Comparison of ENCODE assay signal across 18 cellular contexts in genomic region chr9:133448487-133448972, GRCh38. TPM values are rescaled to one million over a fixed set of nuclear protein-coding genes. Genes with fewer than 3 reads are reported as not detected.
DNase-seq lines count a peak whose midpoint lies in the region; ATAC-seq and TF ChIP-seq lines count a peak whose summit lies in the region.
"Had no signal": no experiment of that assay in that cellular context is flagged by ENCODE, and none has a peak within 500 bp of the region (broad histone marks: within the 10 kb centered on the region; RNA-seq: fewer than 3 reads in every experiment).

No MANE protein-coding gene starts in this region.

- no peaks in the 10 kb centered on the region for H3K4me1 Mint-ChIP-seq in progenitor cell of endocrine pancreas (ENCODE audit: low read depth)
- H3K4me1 Mint-ChIP-seq: CD4-positive, CD25-positive, alpha-beta regulatory T cell had no signal

- peak overlapping the region; percentile 20 for H3K27ac Mint-ChIP-seq in progenitor cell of endocrine pancreas
- H3K27ac Mint-ChIP-seq: B cell; CD4-positive, CD25-positive, alpha-beta regulatory T cell had no signal

- no peak for TF ChIP-seq CTCF in progenitor cell of endocrine pancreas (IDR thresholded peaks at IDR 0.05; ENCODE audit: unreplicated experiment)

- no peak overlapping the region for H3K4me3 Mint-ChIP-seq in progenitor cell of endocrine pancreas (ENCODE audit: low read depth)
- H3K4me3 Mint-ChIP-seq: B cell; CD4-positive, CD25-positive, alpha-beta regulatory T cell had no signal

- H3K36me3 Mint-ChIP-seq in progenitor cell of endocrine pancreas (ENCODE audit: insufficient read depth) = no peaks in the 10 kb centered on the region
- H3K36me3 Mint-ChIP-seq: CD4-positive, CD25-positive, alpha-beta regulatory T cell had no signal

- no peaks in the 10 kb centered on the region for H3K9me3 Mint-ChIP-seq in progenitor cell of endocrine pancreas (ENCODE audit: low read depth)
- H3K9me3 Mint-ChIP-seq: CD4-positive, CD25-positive, alpha-beta regulatory T cell had no signal

- ATAC-seq in SK-N-SH treated with all-trans-retinoic acid at 6 μM for 48 hours (peak; percentile 33; the same call in 2 of the 3 replicates), left lobe of liver (peak; percentile 95), GM18870 (IDR thresholded peaks at IDR 0.05; ENCODE audit: unreplicated experiment) (no peak)
- ATAC-seq: PC-3 had no signal

- DNase-seq in M059J (ENCODE audit: low read depth) (peak; percentile 22), left lobe of liver (ENCODE audit: low spot score) (peak; percentile 92), progenitor cell of endocrine pancreas (ENCODE audit: low spot score, unreplicated experiment) (no peak), Ammon's horn (ENCODE audit: low spot score) (no peak), activated gamma-delta T cell treated with Interleukin-2 at 50 U/mL for 16 hours (no peak)
- no peak for DNase-seq in activated naive CD4-positive, alpha-beta T cell treated with anti-CD3 and anti-CD28 coated beads, Interleukin-2, amount 50 U/mL, for 16 hours
- DNase-seq: ACHN; CD4-positive, CD25-positive, alpha-beta regulatory T cell; COR-L47; NCI-H1092 treated with DMSO at 0.1 percent for 48 hours; NCI-H1694 treated with DMSO at 0.1 percent for 48 hours; NCI-H774; PC-3; RPMI8226; SIG-M5 had no signal

- peaks cover 7% of the 10 kb centered on the region for H3K27me3 Mint-ChIP-seq in progenitor cell of endocrine pancreas

TF ChIP-seq in SK-N-SH treated with all-trans-retinoic acid at 6 μM for 48 hours, 23 proteins besides CTCF, POLR2A, EP300 and RAD21:
- TF ChIP-seq ESRRG (CRISPR knock-in tag; IDR thresholded peaks at IDR 0.05) = no peak
- no peak for TF ChIP-seq TCF4 (CRISPR knock-in tag; IDR thresholded peaks at IDR 0.05; ENCODE audit: borderline replicate concordance)
- TF ChIP-seq BACH2 (CRISPR knock-in tag; IDR thresholded peaks at IDR 0.05; ENCODE audit: borderline replicate concordance) = no peak
- TF ChIP-seq TSHZ2 (CRISPR knock-in tag; IDR thresholded peaks at IDR 0.05) = no peak
TF ChIP-seq in SK-N-SH treated with all-trans-retinoic acid at 6 μM for 48 hours: peak in this region for 0.

RNA-seq across cellular contexts. Expression of gene CACFD1, which starts 11.2 kb away (rescaled TPM):
- total RNA-seq in M059J (2014; rRNA removed; shearing (Covaris generic)) = 2.6 and 6.6 TPM in 2 replicates
- 30.0 TPM for total RNA-seq in left lobe of liver
- total RNA-seq in progenitor cell of endocrine pancreas = 55.6 and 56.2 TPM in 2 replicates

RNA-seq across cellular contexts. Expression of gene ADAMTS13, which starts 26.4 kb away (rescaled TPM):
- 0.20 TPM in 1 of 2 replicates, not detected in the other for total RNA-seq in M059J (2014; rRNA removed; shearing (Covaris generic))
- total RNA-seq in left lobe of liver (21.4 TPM), progenitor cell of endocrine pancreas (16.0 and 17.8 TPM in 2 replicates)

RNA-seq across cellular contexts. Expression of gene SLC2A6, which starts 30.4 kb away (rescaled TPM):
- 12.2 and 14.6 TPM in 2 replicates for total RNA-seq in M059J (2014; rRNA removed; shearing (Covaris generic))
- total RNA-seq in left lobe of liver = 1.3 TPM
- total RNA-seq in progenitor cell of endocrine pancreas = 4.7 and 5.2 TPM in 2 replicates

RNA-seq across cellular contexts. Expression of gene REXO4, which starts 30.7 kb away (rescaled TPM):
- total RNA-seq in M059J (2014; rRNA removed; shearing (Covaris generic)) = 17.2 and 21.2 TPM in 2 replicates
- total RNA-seq in left lobe of liver = 12.3 TPM
- total RNA-seq in progenitor cell of endocrine pancreas = 30.3 and 30.9 TPM in 2 replicates

Comparison
In these comparisons a context has a peak if more than half of its experiments do, and no peak if none do; other contexts are left out.
1. DNase-seq: peak in M059J (single experiment) and left lobe of liver (single experiment); none in progenitor cell of endocrine pancreas (single experiment), activated naive CD4-positive, alpha-beta T cell treated with anti-CD3 and anti-CD28 coated beads, Interleukin-2, amount 50 U/mL, for 16 hours (single experiment), Ammon's horn (single experiment) and activated gamma-delta T cell treated with Interleukin-2 at 50 U/mL for 16 hours (single experiment).
2. RNA of gene ADAMTS13, which starts 26.4 kb away (total RNA-seq): 21.4 TPM in left lobe of liver (single experiment) and 16.0 to 17.8 TPM in progenitor cell of endocrine pancreas; 0.20 TPM in M059J; every median in the first group is over 10 times any median in the second.